ENCODE assay signal across 15 cellular contexts in the genomic region with DNA sequence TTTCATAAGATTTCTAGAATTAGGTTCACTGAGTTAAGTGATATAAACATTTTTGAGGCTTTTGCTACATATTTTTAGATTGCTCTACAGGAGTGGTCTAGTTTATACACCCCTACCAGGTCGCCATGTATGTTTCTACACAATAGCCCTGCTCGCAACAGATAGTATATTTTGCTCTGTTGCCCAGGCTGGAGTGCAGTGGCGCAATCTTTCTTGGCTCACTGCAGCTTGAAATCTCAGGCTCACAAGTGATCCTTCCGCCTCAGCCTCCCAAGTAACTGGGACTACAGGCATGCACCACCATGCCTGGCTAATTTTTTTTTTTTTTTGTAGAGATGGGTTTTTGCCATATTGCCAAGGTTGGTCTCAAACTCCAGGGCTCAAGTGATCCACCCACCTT. TPM values are rescaled to one million over a fixed set of nuclear protein-coding genes. Genes with fewer than 3 reads are reported as not detected.
DNase-seq lines count a peak whose midpoint lies in the region; ATAC-seq and TF ChIP-seq lines count a peak whose summit lies in the region.
"Had no signal": no experiment of that assay in that cellular context is flagged by ENCODE, and none has a peak within 500 bp of the region (broad histone marks: within the 10 kb centered on the region; RNA-seq: fewer than 3 reads in every experiment).

No MANE protein-coding gene starts in this region.

- TF ChIP-seq POLR2A in NB4 (IDR thresholded peaks at IDR 0.05; ENCODE audit: extremely low read depth, insufficient read length) = no peak

- H3K4me3 ChIP-seq in NB4 (ENCODE audit: low read depth, low read length) (no peak overlapping the region), esophagus (ENCODE audit: low read depth in 1 of 2, low read length in 2 of 2) (no peak overlapping the region)
- H3K4me3 ChIP-seq: A549, K562, SK-N-MC had no signal

- TF ChIP-seq CTCF in NB4 (IDR thresholded peaks at IDR 0.05; ENCODE audit: low read depth, low read length) = no peak
- no peak for TF ChIP-seq CTCF in type B pancreatic cell (conservative IDR thresholded peaks at IDR 0.05)

- H3K36me3 ChIP-seq in esophagus (ENCODE audit: control insufficient read depth in 2 of 2, insufficient read depth in 2 of 2, low read length in 1 of 2) = peaks cover 0 to 2% of the 10 kb centered on the region in 2 donors

- H3K27me3 Mint-ChIP-seq in activated T-cell treated with anti-CD3 and anti-CD28 coated beads, Interleukin-2, amount 50 U/mL, for 24 hours = peaks cover 41% of the 10 kb centered on the region
- H3K27me3 Mint-ChIP-seq in activated T-cell treated with anti-CD3 and anti-CD28 coated beads, Interleukin-2, amount 50 U/mL, for 72 hours (ENCODE audit: low read depth) = peaks cover 24% of the 10 kb centered on the region
- no peaks in the 10 kb centered on the region for H3K27me3 Mint-ChIP-seq in type B pancreatic cell

- H3K9me3 Mint-ChIP-seq in activated T-cell treated with anti-CD3 and anti-CD28 coated beads, Interleukin-2, amount 50 U/mL, for 24 hours = no peaks in the 10 kb centered on the region
- no peaks in the 10 kb centered on the region for H3K9me3 Mint-ChIP-seq in activated T-cell treated with anti-CD3 and anti-CD28 coated beads, Interleukin-2, amount 50 U/mL, for 72 hours
- no peaks in the 10 kb centered on the region for H3K9me3 Mint-ChIP-seq in type B pancreatic cell

- no peaks in the 10 kb centered on the region for H3K27me3 ChIP-seq in esophagus (ENCODE audit: control insufficient read depth in 1 of 2, insufficient read depth in 2 of 2, low read length in 2 of 2)

- intact Hi-C loops in sciatic nerve (cut with DNase I) = no loop called here

- peaks cover 0 to 8% of the 10 kb centered on the region in 2 donors for H3K4me1 ChIP-seq in esophagus (ENCODE audit: control insufficient read depth in 2 of 2, insufficient read depth in 2 of 2, low read length in 1 of 2)

- peak; percentile 7 for DNase-seq in activated T-cell treated with anti-CD3 and anti-CD28 coated beads, Interleukin-2, amount 50 U/mL, for 24 hours
- no peak for DNase-seq in activated T-cell treated with anti-CD3 and anti-CD28 coated beads, Interleukin-2, amount 50 U/mL, for 72 hours
- DNase-seq in NB4 (ENCODE audit: low read depth) = peak; percentile 69
- no peak for DNase-seq in type B pancreatic cell (ENCODE audit: extremely low spot score, unreplicated experiment)
- DNase-seq in NCI-H524 treated with DMSO at 0.1 percent for 48 hours (lab: John Stamatoyannopoulos, UW) = no peak
- no peak for DNase-seq in sciatic nerve (ENCODE audit: low spot score)
- DNase-seq: DMS79; HCEC 1CT; NCI-H187 treated with DMSO at 0.1 percent for 48 hours; NCI-H510A treated with DMSO at 0.1 percent for 48 hours; NK-92 treated with Interleukin-12 subunit alpha and Interleukin-12 subunit beta, amount 100 ng/mL, for 24 hours had no signal

- no peak overlapping the region for H3K27ac Mint-ChIP-seq in activated T-cell treated with anti-CD3 and anti-CD28 coated beads, Interleukin-2, amount 50 U/mL, for 24 hours
- H3K27ac Mint-ChIP-seq in activated T-cell treated with anti-CD3 and anti-CD28 coated beads, Interleukin-2, amount 50 U/mL, for 72 hours = no peak overlapping the region
- peak overlapping the region; percentile 71 for H3K27ac Mint-ChIP-seq in type B pancreatic cell

- ATAC-seq in activated T-cell treated with anti-CD3 and anti-CD28 coated beads, Interleukin-2, amount 50 U/mL, for 72 hours (replicated peaks in 1 of 2) = no peak
- ATAC-seq in sciatic nerve = no peak
- ATAC-seq: A549, K562 had no signal

- H3K4me3 Mint-ChIP-seq in activated T-cell treated with anti-CD3 and anti-CD28 coated beads, Interleukin-2, amount 50 U/mL, for 24 hours = no peak overlapping the region
- no peak overlapping the region for H3K4me3 Mint-ChIP-seq in activated T-cell treated with anti-CD3 and anti-CD28 coated beads, Interleukin-2, amount 50 U/mL, for 72 hours
- H3K4me3 Mint-ChIP-seq in type B pancreatic cell = no peak overlapping the region

- H3K36me3 Mint-ChIP-seq in activated T-cell treated with anti-CD3 and anti-CD28 coated beads, Interleukin-2, amount 50 U/mL, for 24 hours (ENCODE audit: low read depth) = no peaks in the 10 kb centered on the region
- no peaks in the 10 kb centered on the region for H3K36me3 Mint-ChIP-seq in activated T-cell treated with anti-CD3 and anti-CD28 coated beads, Interleukin-2, amount 50 U/mL, for 72 hours (ENCODE audit: insufficient read depth in 2 of 2)
- peaks cover 3% of the 10 kb centered on the region for H3K36me3 Mint-ChIP-seq in type B pancreatic cell

- no peaks in the 10 kb centered on the region for H3K9me3 ChIP-seq in esophagus (ENCODE audit: control insufficient read depth in 2 of 2, insufficient read depth in 1 of 2, low read depth in 1 of 2, low read length in 1 of 2)
- H3K9me3 ChIP-seq: A549 had no signal

- H3K4me1 Mint-ChIP-seq in activated T-cell treated with anti-CD3 and anti-CD28 coated beads, Interleukin-2, amount 50 U/mL, for 24 hours (ENCODE audit: low read depth) = peaks cover 14% of the 10 kb centered on the region
- H3K4me1 Mint-ChIP-seq in activated T-cell treated with anti-CD3 and anti-CD28 coated beads, Interleukin-2, amount 50 U/mL, for 72 hours (ENCODE audit: low read depth) = peaks cover 26% of the 10 kb centered on the region
- H3K4me1 Mint-ChIP-seq in type B pancreatic cell (ENCODE audit: unreplicated experiment) = peaks cover 48% of the 10 kb centered on the region

- H3K27ac ChIP-seq in esophagus (ENCODE audit: low read depth in 2 of 2, low read length in 1 of 2) = peak overlapping the region; percentile 55 to 73
- H3K27ac ChIP-seq: A549, SK-N-MC had no signal

- WGBS in esophagus, 2 donors = 81 to 84% methylated on average over 4 of the region's 4 CpGs

RNA-seq across cellular contexts. Expression of a gene that starts 10.4 kb away (rescaled TPM):
- under 1 TPM; 0.86 to 0.94 TPM for total RNA-seq in activated T-cell treated with anti-CD3 and anti-CD28 coated beads, Interleukin-2, amount 50 U/mL, for 72 hours
- 1 to 10 TPM; 1.6 to 2.8 TPM for polyA plus RNA-seq in esophagus
- total RNA-seq in type B pancreatic cell (ENCODE audit: low replicate concordance) (17.9 and 23.1 TPM in 2 replicates), sciatic nerve (12.9 TPM)

Comparison
In these comparisons a context has a peak if more than half of its experiments do, and no peak if none do; other contexts are left out.
1. DNase-seq: peak in activated T-cell treated with anti-CD3 and anti-CD28 coated beads, Interleukin-2, amount 50 U/mL, for 24 hours (single experiment) and NB4 (single experiment); none in activated T-cell treated with anti-CD3 and anti-CD28 coated beads, Interleukin-2, amount 50 U/mL, for 72 hours (0 of 2), type B pancreatic cell (single experiment), NCI-H524 treated with DMSO at 0.1 percent for 48 hours (single experiment) and sciatic nerve (single experiment).